26 cellular contexts compared by ENCODE assay signal in genomic region chr6:35161776-35162607, GRCh38. TPM values are rescaled to one million over a fixed set of nuclear protein-coding genes. Genes with fewer than 3 reads are reported as not detected.
DNase-seq lines count a peak whose midpoint lies in the region; ATAC-seq and TF ChIP-seq lines count a peak whose summit lies in the region.
"Had no signal": no experiment of that assay in that cellular context is flagged by ENCODE, and none has a peak within 500 bp of the region (broad histone marks: within the 10 kb centered on the region; RNA-seq: fewer than 3 reads in every experiment).

No MANE protein-coding gene starts in this region.

- peak in 1 of 2 donors; percentile 20 for DNase-seq in heart right ventricle
- DNase-seq in Right ventricle myocardium inferior (ENCODE audit: missing footprints), result no peak
- DNase-seq in ecto neural progenitor cell (ENCODE audit: low spot score), result peak; percentile 37
- peak; percentile 31 to 68 for DNase-seq in lung microvascular endothelial cell (ENCODE audit: low read depth in 2 of 2)
- DNase-seq in tibial artery, result no peak
- DNase-seq in activated gamma-delta T cell (lab: John Stamatoyannopoulos, UW), result no peak
- no peak for DNase-seq in kidney tubule cell (ENCODE audit: low spot score)
- DNase-seq: activated CD4-positive, alpha-beta T cell treated with anti-CD3 and anti-CD28 coated beads, Interleukin-2, amount 50 U/mL, for 48 hours; activated naive CD4-positive, alpha-beta T cell treated with anti-CD3 and anti-CD28 coated beads for 36 hours; activated T-cell treated with anti-CD3 and anti-CD28 coated beads, Interleukin-2, amount 50 U/mL, for 24 hours; CD4-positive, CD25-positive, alpha-beta regulatory T cell; DMS153; hippocampal formation; mesenchymal stem cell; naive B cell; NCI-H187 treated with DMSO at 0.1 percent for 48 hours; NCI-H345; NK-92 treated with Interleukin-12 subunit alpha and Interleukin-12 subunit beta, amount 100 ng/mL, for 24 hours; pancreas; stimulated activated naive CD4-positive, alpha-beta T cell treated with Interleukin-2 at 50 U/mL for 16 hours; trophoblast cell had no signal

- no peak for TF ChIP-seq CTCF in heart right ventricle (IDR thresholded peaks at IDR 0.05)
- TF ChIP-seq CTCF in tibial artery (IDR thresholded peaks at IDR 0.05), result no peak

- no peaks in the 10 kb centered on the region for H3K9me3 ChIP-seq in heart right ventricle
- no peaks in the 10 kb centered on the region for H3K9me3 ChIP-seq in tibial artery
- H3K9me3 ChIP-seq: pancreas had no signal

- peaks cover 0 to 3% (median 0%) of the 10 kb centered on the region in 7 donors for H3K27me3 ChIP-seq in heart right ventricle
- H3K27me3 ChIP-seq in tibial artery, result no peaks in the 10 kb centered on the region
- H3K27me3 ChIP-seq: pancreas had no signal

- H3K4me1 ChIP-seq in heart right ventricle (peaks cover 0 to 20% (median 11%) of the 10 kb centered on the region in 9 donors), tibial artery (peaks cover 0 to 39% (median 14%) of the 10 kb centered on the region in 4 donors)

- intact Hi-C loops in heart right ventricle (cut with DNase I), result loop anchor here in 1 of 10 donors (5.0 kb wide), 1 partner anchor 40 kb away; no protein-coding TSS in a partner anchor
- intact Hi-C loops in Right ventricle myocardium inferior (cut with DNase I), result no loop called here
- intact Hi-C loops in tibial artery (cut with DNase I; ENCODE audit: low total_unique reads), result no loop called here

- WGBS in heart right ventricle, 2 donors, result 51 to 56% methylated on average over 5 of the region's 5 CpGs

- H3K27ac ChIP-seq in heart right ventricle, result no peak overlapping the region
- peak overlapping the region; percentile 8 to 53 for H3K27ac ChIP-seq in tibial artery
- H3K27ac ChIP-seq: pancreas had no signal

- no peaks in the 10 kb centered on the region for H3K36me3 ChIP-seq in heart right ventricle
- H3K36me3 ChIP-seq in tibial artery, result no peaks in the 10 kb centered on the region
- H3K36me3 ChIP-seq: pancreas had no signal

- ATAC-seq in heart right ventricle (peak in 5 of 8 donors; percentile 45 to 58 (median 50)), Right ventricle myocardium inferior (no peak), HG03520 (IDR thresholded peaks at IDR 0.05; ENCODE audit: unreplicated experiment) (no peak)
- ATAC-seq: WTC11 had no signal

- H3K4me3 ChIP-seq in heart right ventricle (no peak overlapping the region), tibial artery (no peak overlapping the region)
- H3K4me3 ChIP-seq: pancreas had no signal

RNA-seq across cellular contexts. Expression of gene TCP11, which starts 20.9 kb away (rescaled TPM):
- total RNA-seq in heart right ventricle (not detected), Right ventricle myocardium inferior (not detected), lung microvascular endothelial cell (not detected in 2 replicates)
- polyA plus RNA-seq in heart right ventricle, result under 1 TPM in 1 of 2 donors, not detected in 1; 0.03 TPM
- total RNA-seq: activated naive CD4-positive, alpha-beta T cell treated with anti-CD3 and anti-CD28 coated beads for 36 hours; astrocyte; CD4-positive, CD25-positive, alpha-beta regulatory T cell; H1; HT-29; WTC11 had no signal
- polyA plus RNA-seq: CD4-positive, CD25-positive, alpha-beta regulatory T cell had no signal

RNA-seq across cellular contexts. Expression of gene SCUBE3, which starts 51.8 kb away (rescaled TPM):
- total RNA-seq in heart right ventricle (10 to 100 TPM in 4 of 10 donors, 1 to 10 TPM in 6; 4.9 to 18.8 (median 9.0) TPM), Right ventricle myocardium inferior (10.3 TPM), lung microvascular endothelial cell (0.60 and 0.87 TPM in 2 replicates)
- 1 to 10 TPM; 1.2 to 5.6 TPM for polyA plus RNA-seq in heart right ventricle
- total RNA-seq: activated naive CD4-positive, alpha-beta T cell treated with anti-CD3 and anti-CD28 coated beads for 36 hours; CD4-positive, CD25-positive, alpha-beta regulatory T cell; HT-29 had no signal

Comparison
In these comparisons a context has a peak if more than half of its experiments do, and no peak if none do; other contexts are left out.
1. ATAC-seq: peak in heart right ventricle (5 of 8); none in Right ventricle myocardium inferior (single experiment) and HG03520 (single experiment).
2. DNase-seq: peak in ecto neural progenitor cell (single experiment) and lung microvascular endothelial cell (2 of 2); none in Right ventricle myocardium inferior (single experiment), tibial artery (0 of 2), activated gamma-delta T cell (single experiment) and kidney tubule cell (single experiment).
3. H3K27ac ChIP-seq: peak in tibial artery (2 of 2); none in heart right ventricle (0 of 10).